15 cellular contexts compared by ENCODE assay signal in the genomic region with DNA sequence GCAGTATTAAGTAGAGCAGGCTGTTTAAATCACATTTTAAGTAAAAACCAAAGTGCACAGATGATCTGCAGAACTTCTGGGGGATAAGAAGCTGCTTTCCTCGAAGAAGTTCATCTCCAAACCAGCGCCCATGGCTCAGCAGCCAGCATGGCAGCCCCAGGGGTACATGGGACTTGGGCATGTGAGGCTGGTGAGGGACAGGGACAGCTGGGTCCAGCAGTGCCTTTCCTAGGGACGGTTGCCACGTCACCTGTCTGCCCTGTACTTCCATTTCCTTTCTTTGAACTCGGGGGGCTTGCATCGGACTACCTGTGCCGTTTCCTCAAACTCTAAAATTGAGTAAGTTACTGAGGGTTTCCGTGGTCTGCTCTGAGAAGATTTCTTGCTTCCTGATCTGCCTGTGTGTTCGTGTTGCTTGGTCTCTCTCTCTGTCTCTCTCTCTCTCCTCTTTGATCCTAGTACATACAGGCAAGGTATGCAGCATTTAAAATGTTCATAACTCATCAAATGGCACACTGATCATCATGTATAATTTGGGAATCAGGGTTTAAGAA.
DNase-seq lines count a peak whose midpoint lies in the region; ATAC-seq and TF ChIP-seq lines count a peak whose summit lies in the region.
"Had no signal": no experiment of that assay in that cellular context is flagged by ENCODE, and none has a peak within 500 bp of the region (broad histone marks: within the 10 kb centered on the region; RNA-seq: fewer than 3 reads in every experiment).

No MANE protein-coding gene starts in this region.

- CTCF ChIA-PET in activated naive CD4-positive, alpha-beta T cell treated with anti-CD3 and anti-CD28 coated beads, Interleukin-2, amount 10 ng/mL, durations not matched to agents 7 days and 5 days (lab: Charles Lee), result no interaction called here
- CTCF ChIA-PET in RWPE1 (lab: Yijun Ruan, JAX), result no interaction called here

- peaks cover 18% of the 10 kb centered on the region for H3K36me3 Mint-ChIP-seq in activated naive CD4-positive, alpha-beta T cell treated with anti-CD3 and anti-CD28 coated beads, Interleukin-2, amount 10 ng/mL, durations not matched to agents 7 days and 5 days
- peaks cover 15% of the 10 kb centered on the region for H3K36me3 Mint-ChIP-seq in endodermal cell (ENCODE audit: low read depth)
- peaks cover 24% of the 10 kb centered on the region for H3K36me3 Mint-ChIP-seq in stimulated activated memory B cell treated with anti-CD40 and anti-IgM and Interleukin-4, amounts not matched to agents 10 μg/mL and 1 μg/mL and 100 μg/mL, for 72 hours

- POLR2A ChIA-PET in RWPE1 (lab: Yijun Ruan, JAX; ENCODE audit: low non-redundant PET), result interaction anchor here (1.1 kb wide), 1 partner anchor 196 kb away, joined by 4 read pairs; no protein-coding TSS in a partner anchor

- peaks cover 7% of the 10 kb centered on the region for H3K9me3 ChIP-seq in endodermal cell (ENCODE audit: control insufficient read depth, low read length)

- H3K4me1 ChIP-seq in endodermal cell (ENCODE audit: control insufficient read depth, insufficient read depth, low read length), result no peaks in the 10 kb centered on the region

- H3K9ac ChIP-seq in endodermal cell (ENCODE audit: extremely low read depth, low read length, poor library complexity, severe bottlenecking), result no peak overlapping the region

- no peaks in the 10 kb centered on the region for H3K27me3 ChIP-seq in endodermal cell (ENCODE audit: control insufficient read depth, insufficient read depth, low read length, poor library complexity, severe bottlenecking)
- H3K27me3 ChIP-seq: brain microvascular endothelial cell had no signal

- no peaks in the 10 kb centered on the region for H3K27me3 Mint-ChIP-seq in activated naive CD4-positive, alpha-beta T cell treated with anti-CD3 and anti-CD28 coated beads, Interleukin-2, amount 10 ng/mL, durations not matched to agents 7 days and 5 days
- no peaks in the 10 kb centered on the region for H3K27me3 Mint-ChIP-seq in endodermal cell (ENCODE audit: insufficient read depth)
- no peaks in the 10 kb centered on the region for H3K27me3 Mint-ChIP-seq in stimulated activated memory B cell treated with anti-CD40 and anti-IgM and Interleukin-4, amounts not matched to agents 10 μg/mL and 1 μg/mL and 100 μg/mL, for 72 hours

- H3K36me3 ChIP-seq in endodermal cell (ENCODE audit: control insufficient read depth, insufficient read depth, low read length), result peaks cover 14% of the 10 kb centered on the region
- H3K36me3 ChIP-seq: brain microvascular endothelial cell had no signal

- H3K27ac Mint-ChIP-seq in activated naive CD4-positive, alpha-beta T cell treated with anti-CD3 and anti-CD28 coated beads, Interleukin-2, amount 10 ng/mL, durations not matched to agents 7 days and 5 days, result peak overlapping the region; percentile 9
- peak overlapping the region; percentile 7 for H3K27ac Mint-ChIP-seq in endodermal cell
- H3K27ac Mint-ChIP-seq in stimulated activated memory B cell treated with anti-CD40 and anti-IgM and Interleukin-4, amounts not matched to agents 10 μg/mL and 1 μg/mL and 100 μg/mL, for 72 hours, result no peak overlapping the region
- H3K27ac Mint-ChIP-seq: memory B cell had no signal

- ATAC-seq in stimulated activated memory B cell treated with anti-CD40 and anti-IgM and Interleukin-4, amounts not matched to agents 10 μg/mL and 1 μg/mL and 100 μg/mL, for 72 hours, result no peak
- no peak for ATAC-seq in HG02981 (IDR thresholded peaks at IDR 0.05; ENCODE audit: unreplicated experiment)
- ATAC-seq in HG03457 (IDR thresholded peaks at IDR 0.05; ENCODE audit: unreplicated experiment), result no peak
- ATAC-seq: K562 had no signal

- H3K27ac ChIP-seq in RWPE1, result 0 out of 2 replicates have a peak overlapping the region, but pooled peaks have one; percentile 3
- H3K27ac ChIP-seq in endodermal cell (ENCODE audit: low read depth, low read length), result no peak overlapping the region
- H3K27ac ChIP-seq: brain microvascular endothelial cell had no signal

- H3K4me3 Mint-ChIP-seq in activated naive CD4-positive, alpha-beta T cell treated with anti-CD3 and anti-CD28 coated beads, Interleukin-2, amount 10 ng/mL, durations not matched to agents 7 days and 5 days, result no peak overlapping the region
- no peak overlapping the region for H3K4me3 Mint-ChIP-seq in endodermal cell
- H3K4me3 Mint-ChIP-seq in stimulated activated memory B cell treated with anti-CD40 and anti-IgM and Interleukin-4, amounts not matched to agents 10 μg/mL and 1 μg/mL and 100 μg/mL, for 72 hours, result peak overlapping the region; percentile 1
- H3K4me3 Mint-ChIP-seq: memory B cell had no signal

- peaks cover 56% of the 10 kb centered on the region for H3K4me1 Mint-ChIP-seq in activated naive CD4-positive, alpha-beta T cell treated with anti-CD3 and anti-CD28 coated beads, Interleukin-2, amount 10 ng/mL, durations not matched to agents 7 days and 5 days
- peaks cover 78% of the 10 kb centered on the region for H3K4me1 Mint-ChIP-seq in endodermal cell
- peaks cover 68% of the 10 kb centered on the region for H3K4me1 Mint-ChIP-seq in stimulated activated memory B cell treated with anti-CD40 and anti-IgM and Interleukin-4, amounts not matched to agents 10 μg/mL and 1 μg/mL and 100 μg/mL, for 72 hours

- peaks cover 10% of the 10 kb centered on the region for H3K9me3 Mint-ChIP-seq in activated naive CD4-positive, alpha-beta T cell treated with anti-CD3 and anti-CD28 coated beads, Interleukin-2, amount 10 ng/mL, durations not matched to agents 7 days and 5 days
- H3K9me3 Mint-ChIP-seq in endodermal cell, result no peaks in the 10 kb centered on the region
- peaks cover 9% of the 10 kb centered on the region for H3K9me3 Mint-ChIP-seq in stimulated activated memory B cell treated with anti-CD40 and anti-IgM and Interleukin-4, amounts not matched to agents 10 μg/mL and 1 μg/mL and 100 μg/mL, for 72 hours

- WGBS in endodermal cell (ENCODE audit: insufficient coverage in 1 of 2, insufficient read length in 1 of 2), 2 experiments, result 95 to 97% methylated on average over 6 to 9 of the region's 9 CpGs

- no peak for DNase-seq in activated naive CD4-positive, alpha-beta T cell treated with anti-CD3 and anti-CD28 coated beads, Interleukin-2, amount 10 ng/mL, durations not matched to agents 7 days and 5 days
- DNase-seq in activated naive CD4-positive, alpha-beta T cell treated with Interleukin-2 at 50 U/mL for 16 hours, result no peak
- DNase-seq in RWPE1 (ENCODE audit: low spot score), result no peak
- no peak for DNase-seq in endodermal cell
- DNase-seq in DMS53 (lab: John Stamatoyannopoulos, UW), result no peak
- DNase-seq: brain microvascular endothelial cell; effector memory CD4-positive, alpha-beta T cell; foreskin fibroblast; NCI-H1105 treated with DMSO at 0.1 percent for 48 hours; occipital lobe had no signal

- no peak overlapping the region for H3K4me3 ChIP-seq in endodermal cell (ENCODE audit: low read length)
- H3K4me3 ChIP-seq: K562 had no signal

- no peak for TF ChIP-seq CTCF in RWPE1 (conservative IDR thresholded peaks at IDR 0.05; ENCODE audit: low read depth)
- TF ChIP-seq CTCF in endodermal cell (conservative IDR thresholded peaks at IDR 0.05), result no peak
